ENCODE assay signal across 18 cellular contexts in genomic region chr15:86193716-86194408, GRCh38.
DNase-seq lines count a peak whose midpoint lies in the region; ATAC-seq, FAIRE-seq and TF ChIP-seq lines count a peak whose summit lies in the region.
"Had no signal": no experiment of that assay in that cellular context is flagged by ENCODE, and none has a peak within 500 bp of the region (broad histone marks: within the 10 kb centered on the region; RNA-seq: fewer than 3 reads in every experiment).

No MANE protein-coding gene starts in this region.

- DNase-seq in A549 (ENCODE audit: low read depth in 1 of 2, low spot score in 1 of 2) = no peak
- peak; percentile 69 for DNase-seq in SK-N-DZ (ENCODE audit: low spot score)
- no peak for DNase-seq in hepatocyte (ENCODE audit: low spot score)
- no peak for DNase-seq in neural progenitor cell (ENCODE audit: low spot score)
- DNase-seq in left colon = no peak
- DNase-seq in body of pancreas = no peak
- DNase-seq in UCSD-AML1 (lab: John Stamatoyannopoulos, UW; ENCODE audit: unreplicated experiment) = no peak
- DNase-seq: DMS79 treated with DMSO at 0.1 percent for 48 hours, MV-4-11, NCI-H1694 treated with DMSO at 0.1 percent for 48 hours, NCI-H2227 treated with DMSO at 0.1 percent for 48 hours, NCI-H524, NCI-H82, PC-3 had no signal

- FAIRE-seq in A549 (lab: Jason Lieb, UNC) = no peak
- FAIRE-seq: K562 had no signal

- H3K27me3 Mint-ChIP-seq in neural progenitor cell (ENCODE audit: insufficient read depth, low read depth) = no peaks in the 10 kb centered on the region

- H3F3A ChIP-seq in neural progenitor cell (ENCODE audit: low read depth) = no peaks in the 10 kb centered on the region

- H4K20me1 ChIP-seq in hepatocyte (ENCODE audit: insufficient read depth, poor library complexity, severe bottlenecking) (no peaks in the 10 kb centered on the region), neural progenitor cell (ENCODE audit: low read depth) (no peaks in the 10 kb centered on the region)

- TF ChIP-seq POLR2A in A549 (IDR thresholded peaks at IDR 0.05; ENCODE audit: low read length) = no peak
- TF ChIP-seq POLR2A in body of pancreas (IDR thresholded peaks at IDR 0.05) = no peak

- TF ChIP-seq CTCF in A549 (IDR thresholded peaks at IDR 0.05) (no peak), hepatocyte (IDR thresholded peaks at IDR 0.05; ENCODE audit: poor library complexity) (no peak), neural progenitor cell (IDR thresholded peaks at IDR 0.05) (no peak), body of pancreas (IDR thresholded peaks at IDR 0.05) (no peak)

- H3K27ac ChIP-seq in A549 (no peak overlapping the region), hepatocyte (no peak overlapping the region), neural progenitor cell (no peak overlapping the region), body of pancreas (no peak overlapping the region)
- H3K27ac ChIP-seq: 22Rv1 had no signal

- H3K4me1 ChIP-seq in A549 (no peaks in the 10 kb centered on the region), hepatocyte (ENCODE audit: insufficient read depth) (no peaks in the 10 kb centered on the region), skeletal muscle satellite cell (ENCODE audit: control insufficient read depth, insufficient read depth, low read length) (no peaks in the 10 kb centered on the region), neural progenitor cell (no peaks in the 10 kb centered on the region), body of pancreas (no peaks in the 10 kb centered on the region)

- H3K9me3 ChIP-seq in A549 (no peaks in the 10 kb centered on the region), hepatocyte (ENCODE audit: low read depth) (no peaks in the 10 kb centered on the region), skeletal muscle satellite cell (replicated peaks; ENCODE audit: low read length) (no peaks in the 10 kb centered on the region), neural progenitor cell (ENCODE audit: low read depth) (no peaks in the 10 kb centered on the region), body of pancreas (no peaks in the 10 kb centered on the region)

- H3K9me3 Mint-ChIP-seq in neural progenitor cell = no peaks in the 10 kb centered on the region

- H3K4me1 Mint-ChIP-seq in neural progenitor cell = peaks cover 2% of the 10 kb centered on the region
- H3K4me1 Mint-ChIP-seq: B cell had no signal

- no peaks in the 10 kb centered on the region for H3K9me2 ChIP-seq in hepatocyte (replicated peaks; ENCODE audit: insufficient read depth)

- intact Hi-C loops in left colon (cut with DNase I, micrococcal nuclease) = no loop called here
- intact Hi-C loops in body of pancreas (cut with DNase I) = no loop called here

- POLR2A ChIA-PET in A549 (lab: Yijun Ruan, JAX) = no interaction called here

- H3K36me3 ChIP-seq in hepatocyte (replicated peaks; ENCODE audit: insufficient read depth, low read depth) (no peaks in the 10 kb centered on the region), skeletal muscle satellite cell (ENCODE audit: insufficient read depth, low read length) (no peaks in the 10 kb centered on the region), neural progenitor cell (no peaks in the 10 kb centered on the region), body of pancreas (replicated peaks in 1 of 2; ENCODE audit: insufficient read depth in 1 of 2, low read depth in 2 of 2) (no peaks in the 10 kb centered on the region)

- CTCF ChIA-PET in A549 (lab: Yijun Ruan, JAX) = no interaction called here

- H2AFZ ChIP-seq in hepatocyte (no peak overlapping the region), neural progenitor cell (replicated peaks) (no peak overlapping the region)

- H3K27ac Mint-ChIP-seq in neural progenitor cell = no peak overlapping the region
- H3K27ac Mint-ChIP-seq: B cell had no signal

- TF ChIP-seq EP300 in A549 (IDR thresholded peaks at IDR 0.05) = no peak

- no peak overlapping the region for H3K4me3 Mint-ChIP-seq in neural progenitor cell
- H3K4me3 Mint-ChIP-seq: B cell had no signal

- H3K4me3 ChIP-seq in A549 (no peak overlapping the region), hepatocyte (no peak overlapping the region), skeletal muscle satellite cell (ENCODE audit: low read length) (no peak overlapping the region), neural progenitor cell (no peak overlapping the region), body of pancreas (no peak overlapping the region)
- H3K4me3 ChIP-seq: K562 had no signal

- peak in 1 of 2 experiments; percentile 49; a peak in 3 of 6 replicates for ATAC-seq in A549
- no peak for ATAC-seq in left colon
- ATAC-seq in body of pancreas = no peak
- ATAC-seq: K562, PC-3 had no signal

- no peak for TF ChIP-seq RAD21 in A549 (conservative IDR thresholded peaks at IDR 0.05 in 1 of 2, IDR thresholded peaks at IDR 0.05 in 1 of 2)

- H3K9ac ChIP-seq in skeletal muscle satellite cell (ENCODE audit: low read depth, low read length) (no peak overlapping the region), neural progenitor cell (no peak overlapping the region)

- no peaks in the 10 kb centered on the region for H3K36me3 Mint-ChIP-seq in neural progenitor cell

- H3K4me2 ChIP-seq in A549 = peak overlapping the region; percentile 40
- peak overlapping the region; percentile 63 for H3K4me2 ChIP-seq in hepatocyte
- H3K4me2 ChIP-seq in skeletal muscle satellite cell (ENCODE audit: low read length) = peak overlapping the region; percentile 32
- no peak overlapping the region for H3K4me2 ChIP-seq in neural progenitor cell

- H3K79me2 ChIP-seq in hepatocyte (no peaks in the 10 kb centered on the region), neural progenitor cell (ENCODE audit: low read depth) (no peaks in the 10 kb centered on the region)

- H3K27me3 ChIP-seq in hepatocyte = no peaks in the 10 kb centered on the region
- H3K27me3 ChIP-seq in skeletal muscle satellite cell (ENCODE audit: control insufficient read depth, insufficient read depth, low read length) = no peaks in the 10 kb centered on the region
- H3K27me3 ChIP-seq in neural progenitor cell = no peaks in the 10 kb centered on the region
- no peaks in the 10 kb centered on the region for H3K27me3 ChIP-seq in body of pancreas

- 2% methylated on average over 12 of the region's 12 CpGs for WGBS in A549 (ENCODE audit: missing lambda C conversion rate)
- WGBS in hepatocyte (ENCODE audit: low lambda C conversion rate, missing lambda C conversion rate) = 66% methylated on average over 12 of the region's 12 CpGs
- 52 to 57% methylated on average over 12 of the region's 12 CpGs for WGBS in body of pancreas, 2 donors

TF ChIP-seq in A549, 52 proteins besides CTCF, POLR2A, EP300 and RAD21:
- no peak for TF ChIP-seq BCL3 (IDR thresholded peaks at IDR 0.05)
- TF ChIP-seq HES2 (IDR thresholded peaks at IDR 0.05) = no peak
- no peak for TF ChIP-seq HDAC2 (IDR thresholded peaks at IDR 0.05)
- no peak for TF ChIP-seq MAX (IDR thresholded peaks at IDR 0.05)
- no peak for TF ChIP-seq HEYL (CRISPR knock-in tag; IDR thresholded peaks at IDR 0.05)
- no peak for TF ChIP-seq HOXB13 (CRISPR knock-in tag; IDR thresholded peaks at IDR 0.05; ENCODE audit: low read depth)
- TF ChIP-seq ELK1 (IDR thresholded peaks at IDR 0.05; ENCODE audit: low read depth, low read length) = no peak
- TF ChIP-seq TFCP2L1 (CRISPR knock-in tag; IDR thresholded peaks at IDR 0.05) = no peak
- TF ChIP-seq CHD4 (IDR thresholded peaks at IDR 0.05; ENCODE audit: borderline replicate concordance) = no peak
